ENCODE assay signal across 11 cellular contexts in genomic region chr17:37744633-37744927, GRCh38. TPM values are rescaled to one million over a fixed set of nuclear protein-coding genes. Genes with fewer than 3 reads are reported as not detected.
DNase-seq lines count a peak whose midpoint lies in the region; ATAC-seq and TF ChIP-seq lines count a peak whose summit lies in the region.
"Had no signal": no experiment of that assay in that cellular context is flagged by ENCODE, and none has a peak within 500 bp of the region (broad histone marks: within the 10 kb centered on the region; RNA-seq: fewer than 3 reads in every experiment).

No MANE protein-coding gene starts in this region.

- H3K9me3 ChIP-seq in iPS DF 6.9 (ENCODE audit: control insufficient read depth, insufficient read depth, low read length) = no peaks in the 10 kb centered on the region
- H3K9me3 ChIP-seq in smooth muscle cell (replicated peaks; ENCODE audit: low read depth) = no peaks in the 10 kb centered on the region
- no peaks in the 10 kb centered on the region for H3K9me3 ChIP-seq in thyroid gland

- peaks cover 73% of the 10 kb centered on the region for H3K27me3 ChIP-seq in iPS DF 6.9 (ENCODE audit: control insufficient read depth, insufficient read depth, low read length)
- H3K27me3 ChIP-seq in smooth muscle cell (ENCODE audit: low read depth) = peaks cover 100% of the 10 kb centered on the region
- peaks cover 44% of the 10 kb centered on the region for H3K27me3 ChIP-seq in thyroid gland

- no peaks in the 10 kb centered on the region for H4K20me1 ChIP-seq in smooth muscle cell (ENCODE audit: low read depth)

- H3K9ac ChIP-seq in smooth muscle cell (ENCODE audit: low read depth) = no peak overlapping the region

- TF ChIP-seq CTCF in LNCaP clone FGC (IDR thresholded peaks at IDR 0.05; ENCODE audit: control insufficient read depth, extremely low read depth, insufficient read depth) = no peak
- TF ChIP-seq CTCF in smooth muscle cell (IDR thresholded peaks at IDR 0.05; ENCODE audit: borderline replicate concordance, insufficient read depth, poor library complexity, severe bottlenecking) = no peak
- TF ChIP-seq CTCF in thyroid gland (IDR thresholded peaks at IDR 0.05) = no peak

- H3F3A ChIP-seq in smooth muscle cell (ENCODE audit: low read depth) = no peaks in the 10 kb centered on the region

- H3K79me2 ChIP-seq in smooth muscle cell (ENCODE audit: low read depth) = no peaks in the 10 kb centered on the region

- DNase-seq in LNCaP clone FGC (ENCODE audit: low read depth) (no peak), iPS DF 6.9 (ENCODE audit: low read depth, low spot score) (no peak), smooth muscle cell (lab: John Stamatoyannopoulos, UW; ENCODE audit: unreplicated experiment) (no peak), SIG-M5 (lab: John Stamatoyannopoulos, UW) (no peak), thyroid gland (no peak), occipital lobe (lab: John Stamatoyannopoulos, UW) (no peak)
- DNase-seq in effector CD8-positive, alpha-beta T cell (lab: John Stamatoyannopoulos, UW) = no peak
- DNase-seq: Kasumi-1; NK-92 treated with Interleukin-12 subunit alpha and Interleukin-12 subunit beta, amount 100 ng/mL, for 24 hours had no signal

- peak overlapping the region; percentile 60 for H3K4me3 ChIP-seq in LNCaP clone FGC (ENCODE audit: low read depth, low read length)
- H3K4me3 ChIP-seq in iPS DF 6.9 (ENCODE audit: low read length) = peak overlapping the region; percentile 25; the same call in 1 of the 2 replicates
- peak overlapping the region; percentile 51 for H3K4me3 ChIP-seq in smooth muscle cell
- no peak overlapping the region for H3K4me3 ChIP-seq in thyroid gland (replicated peaks in 1 of 3)

- H2AFZ ChIP-seq in smooth muscle cell (ENCODE audit: low read depth) = no peak overlapping the region

- no peaks in the 10 kb centered on the region for H3K36me3 ChIP-seq in iPS DF 6.9 (ENCODE audit: control insufficient read depth, insufficient read depth, low read length)
- H3K36me3 ChIP-seq in smooth muscle cell (ENCODE audit: low read depth) = no peaks in the 10 kb centered on the region
- H3K36me3 ChIP-seq in thyroid gland = no peaks in the 10 kb centered on the region

- no CpG with 5 or more reads among the region's 21 CpGs for WGBS in iPS DF 6.9 (ENCODE audit: insufficient coverage, insufficient read length)
- 4% methylated on average over 19 of the region's 21 CpGs for WGBS in smooth muscle cell (ENCODE audit: low lambda C conversion rate)
- WGBS in thyroid gland, 2 donors = 12 to 18% methylated on average over 4 to 20 of the region's 21 CpGs

- H3K4me1 ChIP-seq in iPS DF 6.9 (ENCODE audit: control insufficient read depth, insufficient read depth, low read length) (no peaks in the 10 kb centered on the region; the same call in 1 of the 2 replicates), smooth muscle cell (ENCODE audit: low read depth) (peaks cover 35% of the 10 kb centered on the region), thyroid gland (peaks cover 18 to 33% of the 10 kb centered on the region in 2 donors)

- H3K27ac ChIP-seq in iPS DF 6.9 (ENCODE audit: low read length) = no peak overlapping the region
- H3K27ac ChIP-seq in smooth muscle cell (ENCODE audit: low read depth) = no peak overlapping the region
- H3K27ac ChIP-seq in thyroid gland = no peak overlapping the region

- intact Hi-C loops in thyroid gland (cut with DNase I) = no loop called here

- TF ChIP-seq POLR2A in thyroid gland (IDR thresholded peaks at IDR 0.05) = no peak

- peak overlapping the region; percentile 90 for H3K4me2 ChIP-seq in smooth muscle cell

- ATAC-seq in GM19023 (IDR thresholded peaks at IDR 0.05; ENCODE audit: unreplicated experiment) = peak; percentile 1

RNA-seq across cellular contexts. Expression of gene HNF1B, which starts 0.3 kb away (rescaled TPM):
- total RNA-seq in smooth muscle cell = not detected in 2 replicates
- polyA plus RNA-seq in smooth muscle cell = not detected in 2 replicates
- not detected for total RNA-seq in thyroid gland
- not detected for total RNA-seq in occipital lobe
- total RNA-seq: G401 had no signal

Comparison
In these comparisons a context has a peak if more than half of its experiments do, and no peak if none do; other contexts are left out.
1. H3K4me3 ChIP-seq: peak in LNCaP clone FGC (single experiment), iPS DF 6.9 (single experiment) and smooth muscle cell (single experiment); none in thyroid gland (0 of 3).